In genomic region chr19:19624032-19624570, GRCh38 we compare ENCODE assay signal across 17 cellular contexts. TPM values are rescaled to one million over a fixed set of nuclear protein-coding genes. Genes with fewer than 3 reads are reported as not detected.
DNase-seq lines count a peak whose midpoint lies in the region; ATAC-seq, FAIRE-seq and TF ChIP-seq lines count a peak whose summit lies in the region.
"Had no signal": no experiment of that assay in that cellular context is flagged by ENCODE, and none has a peak within 500 bp of the region (broad histone marks: within the 10 kb centered on the region; RNA-seq: fewer than 3 reads in every experiment).

No MANE protein-coding gene starts in this region.

- POLR2A ChIA-PET in H1 (lab: Charles Lee; ENCODE audit: partially characterized antibody): interaction anchor here (0.7 to 0.9 kb wide), 2 partner anchors 38 to 73 kb away, joined by 3 to 4 read pairs; no protein-coding TSS in a partner anchor

- CTCF ChIA-PET in H1 (lab: Charles Lee; ENCODE audit: partially characterized antibody): interaction anchor here (0.9 to 2.1 kb wide), 3 partner anchors 20 to 70 kb away, joined by 3 to 9 read pairs (median 6); no protein-coding TSS in a partner anchor

- H4K20me1 ChIP-seq in H1 (replicated peaks in 1 of 2; ENCODE audit: control insufficient read depth in 1 of 2, insufficient read depth in 2 of 2, low read length in 2 of 2): peaks cover 3 to 14% of the 10 kb centered on the region in 2 experiments

- no peak overlapping the region for H3K27ac ChIP-seq in CD4-positive, CD25-positive, alpha-beta regulatory T cell (ENCODE audit: insufficient read depth, low read length, poor library complexity, severe bottlenecking)
- H3K27ac ChIP-seq in H1 (ENCODE audit: low read depth, low read length) (no peak overlapping the region), trophoblast cell (ENCODE audit: low read depth, low read length) (no peak overlapping the region)
- H3K27ac ChIP-seq: HL-60 had no signal

- ATAC-seq in CD4-positive, CD25-positive, alpha-beta regulatory T cell (ENCODE audit: low read depth in 2 of 2): no peak
- ATAC-seq: Right ventricle myocardium inferior had no signal

- DNase-seq in CD4-positive, CD25-positive, alpha-beta regulatory T cell: no peak
- DNase-seq in H1 (ENCODE audit: low read depth in 1 of 2, low spot score in 2 of 2) (no peak), trophoblast cell (no peak), glomerular visceral epithelial cell (ENCODE audit: extremely low spot score) (no peak), HAP-1 (ENCODE audit: low spot score in 2 of 2) (no peak)
- DNase-seq in activated CD4-positive, alpha-beta T cell treated with anti-CD3 and anti-CD28 coated beads, Interleukin-2, amount 50 U/mL, for 4 hours: no peak
- DNase-seq: Caco-2, MM.1S, NCI-H1105, NCI-H187, NCI-H446, NCI-H748 treated with DMSO at 0.1 percent for 48 hours, SK-N-SH had no signal

- H3K4me2 ChIP-seq in H1 (ENCODE audit: insufficient read depth in 1 of 2, low read depth in 2 of 2, low read length in 2 of 2): no peak overlapping the region
- no peak overlapping the region for H3K4me2 ChIP-seq in trophoblast cell (ENCODE audit: low read length)
- H3K4me2 ChIP-seq: SK-N-SH had no signal

- no peak overlapping the region for H4K12ac ChIP-seq in trophoblast cell (ENCODE audit: low read depth, low read length)

- no peak for TF ChIP-seq POLR2A in H1 (IDR thresholded peaks at IDR 0.05; ENCODE audit: control extremely low read depth in 1 of 2, low read depth in 2 of 2, low read length in 2 of 2)

- H3K9ac ChIP-seq in H1 (replicated peaks in 1 of 4; ENCODE audit: extremely low read depth in 1 of 4, low read depth in 3 of 4, low read length in 3 of 4) (no peak overlapping the region), trophoblast cell (ENCODE audit: low read length) (no peak overlapping the region)
- H3K9ac ChIP-seq: SK-N-SH had no signal

- no peak overlapping the region for H4K5ac ChIP-seq in H1 (ENCODE audit: insufficient read length, low read depth, low read length)

- H3K4me1 Mint-ChIP-seq in CD4-positive, CD25-positive, alpha-beta regulatory T cell: peaks cover 5 to 57% (median 19%) of the 10 kb centered on the region in 4 donors
- H3K4me1 Mint-ChIP-seq in IgD-negative memory B cell: peaks cover 10 to 20% (median 12%) of the 10 kb centered on the region in 3 donors

- H3K4me1 ChIP-seq in CD4-positive, CD25-positive, alpha-beta regulatory T cell (ENCODE audit: control insufficient read depth, insufficient read depth, low read length, poor library complexity, severe bottlenecking): peaks cover 33% of the 10 kb centered on the region
- H3K4me1 ChIP-seq in H1 (replicated peaks in 1 of 4; ENCODE audit: control insufficient read depth in 3 of 4, insufficient read depth in 4 of 4, low read length in 3 of 4): peaks cover 0 to 11% (median 8%) of the 10 kb centered on the region in 4 experiments; a peak in 5 of 7 replicates
- peaks cover 7 to 16% of the 10 kb centered on the region in 2 experiments for H3K4me1 ChIP-seq in trophoblast cell (ENCODE audit: control insufficient read depth in 1 of 2, insufficient read depth in 2 of 2, low read length in 2 of 2)
- H3K4me1 ChIP-seq in HAP-1: no peaks in the 10 kb centered on the region
- H3K4me1 ChIP-seq: Caco-2 had no signal

- in situ Hi-C loops in HAP-1 (cut with MboI; ENCODE audit: low sequenced_read_pairs): no loop called here

- H3K23me2 ChIP-seq in H1 (ENCODE audit: low read depth, low read length): peaks cover 10% of the 10 kb centered on the region

- TF ChIP-seq CTCF in H1 (IDR thresholded peaks at IDR 0.05; ENCODE audit: control extremely low read depth in 1 of 3, insufficient read depth in 1 of 3, low read depth in 1 of 3, low read length in 3 of 3): no peak

- H2BK20ac ChIP-seq in H1 (ENCODE audit: low read length): no peak overlapping the region

- H3K36me3 Mint-ChIP-seq in CD4-positive, CD25-positive, alpha-beta regulatory T cell: peaks cover 10% of the 10 kb centered on the region
- no peaks in the 10 kb centered on the region for H3K36me3 Mint-ChIP-seq in IgD-negative memory B cell

- no peak overlapping the region for H2AK5ac ChIP-seq in H1 (ENCODE audit: low read depth, low read length)
- H2AK5ac ChIP-seq in trophoblast cell (ENCODE audit: low read length): no peak overlapping the region

- no peak overlapping the region for H3K4me3 ChIP-seq in CD4-positive, CD25-positive, alpha-beta regulatory T cell (ENCODE audit: low read depth, low read length)
- H3K4me3 ChIP-seq in H1 (ENCODE audit: extremely low read depth in 1 of 4, insufficient read depth in 2 of 4, low read depth in 3 of 4, low read length in 4 of 4) (no peak overlapping the region), trophoblast cell (ENCODE audit: low read depth, low read length) (peak overlapping the region; percentile 14), HAP-1 (no peak overlapping the region)

- no peaks in the 10 kb centered on the region for H3K27me3 Mint-ChIP-seq in CD4-positive, CD25-positive, alpha-beta regulatory T cell
- no peaks in the 10 kb centered on the region for H3K27me3 Mint-ChIP-seq in IgD-negative memory B cell

- no peaks in the 10 kb centered on the region for H3K9me3 ChIP-seq in CD4-positive, CD25-positive, alpha-beta regulatory T cell (ENCODE audit: control insufficient read depth in 2 of 2, low read length in 2 of 2)
- H3K9me3 ChIP-seq in H1 (ENCODE audit: insufficient read depth in 2 of 2, low read depth in 1 of 2, low read length in 1 of 2): no peaks in the 10 kb centered on the region
- peaks cover 2% of the 10 kb centered on the region for H3K9me3 ChIP-seq in trophoblast cell (ENCODE audit: insufficient read depth, low read depth, low read length)
- H3K9me3 ChIP-seq in HAP-1: no peaks in the 10 kb centered on the region
- H3K9me3 ChIP-seq: Caco-2, SK-N-SH had no signal

- H3K9me3 Mint-ChIP-seq in CD4-positive, CD25-positive, alpha-beta regulatory T cell: no peaks in the 10 kb centered on the region
- no peaks in the 10 kb centered on the region for H3K9me3 Mint-ChIP-seq in IgD-negative memory B cell

- H3K36me3 ChIP-seq in CD4-positive, CD25-positive, alpha-beta regulatory T cell (ENCODE audit: control insufficient read depth, insufficient read depth, low read length): peaks cover 16% of the 10 kb centered on the region
- H3K36me3 ChIP-seq in H1 (ENCODE audit: control insufficient read depth in 2 of 4, insufficient read depth in 4 of 4, low read length in 3 of 4) (peaks cover 6 to 10% (median 8%) of the 10 kb centered on the region in 4 experiments; a peak in 7 of 8 replicates), trophoblast cell (ENCODE audit: control insufficient read depth in 1 of 2, insufficient read depth in 2 of 2, low read length in 2 of 2) (peaks cover 21 to 29% of the 10 kb centered on the region in 2 experiments), HAP-1 (replicated peaks) (no peaks in the 10 kb centered on the region)

- H2AFZ ChIP-seq in H1 (ENCODE audit: low read length): no peak overlapping the region
- no peak overlapping the region for H2AFZ ChIP-seq in trophoblast cell (ENCODE audit: insufficient read depth, low read length, poor library complexity)

- H3K79me2 ChIP-seq in H1 (ENCODE audit: control insufficient read depth in 1 of 2, insufficient read depth in 2 of 2, low read length in 2 of 2) (peaks cover 0 to 18% of the 10 kb centered on the region in 2 experiments; a peak in 3 of 4 replicates), trophoblast cell (ENCODE audit: control insufficient read depth, insufficient read depth, low read length, poor library complexity) (peaks cover 8% of the 10 kb centered on the region)

- no peak overlapping the region for H3K23ac ChIP-seq in H1 (ENCODE audit: insufficient read length)
- H3K23ac ChIP-seq in trophoblast cell (ENCODE audit: low read length): no peak overlapping the region

- WGBS in H1 (ENCODE audit: extremely low coverage in 1 of 2, insufficient coverage in 1 of 2, insufficient read length in 1 of 2, insufficient replicate concordance in 2 of 2, low coverage in 1 of 2, low lambda C conversion rate in 2 of 2, missing lambda C conversion rate in 1 of 2), 2 experiments: 94% methylated on average over 19 of the region's 19 CpGs; no CpG with 5 or more reads in 1 of the 2 experiments
- WGBS in trophoblast cell (ENCODE audit: extremely low coverage, insufficient coverage, insufficient read length): no CpG with 5 or more reads among the region's 19 CpGs

- no peak for TF ChIP-seq EP300 in H1 (IDR thresholded peaks at IDR 0.05; ENCODE audit: borderline replicate concordance in 1 of 2, low read depth in 2 of 2, low read length in 2 of 2)

- H3K14ac ChIP-seq in H1 (ENCODE audit: insufficient read length) (no peak overlapping the region), trophoblast cell (ENCODE audit: low read length) (no peak overlapping the region)

- H3K18ac ChIP-seq in H1 (ENCODE audit: extremely low read depth, low read length) (no peak overlapping the region), trophoblast cell (ENCODE audit: low read length) (no peak overlapping the region)

- H4K8ac ChIP-seq in H1 (ENCODE audit: extremely low read depth, insufficient read depth, low read length) (peak overlapping the region; percentile 14; the same call in 1 of the 2 replicates), trophoblast cell (ENCODE audit: low read depth, low read length) (no peak overlapping the region)

- no peak overlapping the region for H3K56ac ChIP-seq in H1 (replicated peaks; ENCODE audit: insufficient read length, low read depth, low read length)

- H3K4ac ChIP-seq in H1 (replicated peaks; ENCODE audit: insufficient read length, low read depth, low read length): no peak overlapping the region
- no peak overlapping the region for H3K4ac ChIP-seq in trophoblast cell (ENCODE audit: low read depth, low read length)

- H2BK12ac ChIP-seq in H1 (ENCODE audit: low read depth, low read length): no peak overlapping the region
- no peak overlapping the region for H2BK12ac ChIP-seq in trophoblast cell (ENCODE audit: low read length)

- H4K91ac ChIP-seq in H1 (replicated peaks; ENCODE audit: insufficient read length, low read length) (no peak overlapping the region), trophoblast cell (ENCODE audit: low read depth, low read length) (no peak overlapping the region)

- H3K79me1 ChIP-seq in H1 (ENCODE audit: low read depth, low read length): peaks cover 8% of the 10 kb centered on the region
- peaks cover 16% of the 10 kb centered on the region for H3K79me1 ChIP-seq in trophoblast cell (ENCODE audit: low read length)

- FAIRE-seq in H1 (lab: Jason Lieb, UNC): no peak
- FAIRE-seq: GM19239 had no signal

- H3K27me3 ChIP-seq in CD4-positive, CD25-positive, alpha-beta regulatory T cell (ENCODE audit: control insufficient read depth, insufficient read depth, low read length): no peaks in the 10 kb centered on the region
- no peaks in the 10 kb centered on the region; a peak in 1 of 7 replicates for H3K27me3 ChIP-seq in H1 (replicated peaks in 1 of 4; ENCODE audit: control insufficient read depth in 3 of 4, extremely low read depth in 1 of 4, insufficient read depth in 3 of 4, low read length in 3 of 4)
- H3K27me3 ChIP-seq in trophoblast cell (ENCODE audit: insufficient read depth, low read length): no peaks in the 10 kb centered on the region
- H3K27me3 ChIP-seq in HAP-1 (ENCODE audit: low read depth): no peaks in the 10 kb centered on the region

- no peak overlapping the region for H2BK5ac ChIP-seq in H1 (ENCODE audit: low read depth, low read length)
- H2BK5ac ChIP-seq in trophoblast cell (ENCODE audit: low read depth, low read length, poor library complexity): no peak overlapping the region

- no peak; a peak in 1 of 4 replicates for TF ChIP-seq RAD21 in H1 (IDR thresholded peaks at IDR 0.05 in 1 of 2, conservative IDR thresholded peaks at IDR 0.05 in 1 of 2; ENCODE audit: low read depth in 2 of 2, low read length in 2 of 2)

- H2BK15ac ChIP-seq in H1 (ENCODE audit: low read length): no peak overlapping the region

- H3K27ac Mint-ChIP-seq in CD4-positive, CD25-positive, alpha-beta regulatory T cell: peak overlapping the region in 2 of 3 donors; percentile 7 to 80
- peak overlapping the region; percentile 45 to 78 (median 74) for H3K27ac Mint-ChIP-seq in IgD-negative memory B cell

- H2BK120ac ChIP-seq in H1 (replicated peaks; ENCODE audit: low read depth, low read length): no peak overlapping the region
- no peak overlapping the region for H2BK120ac ChIP-seq in trophoblast cell (ENCODE audit: insufficient read depth, low read length, poor library complexity)

- H3K4me3 Mint-ChIP-seq in CD4-positive, CD25-positive, alpha-beta regulatory T cell: peak overlapping the region in 1 of 4 donors; percentile 74
- H3K4me3 Mint-ChIP-seq in IgD-negative memory B cell: peak overlapping the region in 1 of 4 donors; percentile 44

RNA-seq across cellular contexts. Expression of gene LPAR2, which starts 3.9 kb away (rescaled TPM):
- total RNA-seq in CD4-positive, CD25-positive, alpha-beta regulatory T cell: 120 TPM
- polyA plus RNA-seq in CD4-positive, CD25-positive, alpha-beta regulatory T cell: 10 to 100 TPM; 29.9 to 48.5 (median 40.4) TPM
- polyA plus RNA-seq in IgD-negative memory B cell: 14.3 TPM
- total RNA-seq in H1 (2021; fragmentation: NEBNext Ultra II Directional; extraction: Animal tissue kit (Norgen Biotek cat#: 25700)): 47.1 and 47.6 TPM in 2 replicates
- polyA plus RNA-seq in H1 (2011; rRNA removed): 70.2 and 121 TPM in 2 replicates
- polyA plus RNA-seq in H1 (2011; cell fraction: cytosol; rRNA removed): 54.8 TPM
- 298 TPM for polyA plus RNA-seq in H1 (2011; cell fraction: nucleus; rRNA removed)
- polyA plus RNA-seq in H1 (2012, experiment 1 of 2): 43.0 to 66.6 TPM (median 64.7 TPM) in 4 replicates
- polyA plus RNA-seq in H1 (2012, experiment 2 of 2): 51.1 TPM
- polyA plus RNA-seq in H1 (2013, experiment 1 of 2): 89.2 TPM
- polyA plus RNA-seq in H1 (2013, experiment 2 of 2): 78.1 TPM
- polyA minus RNA-seq in H1 (2011; rRNA and poly(A)+ RNA removed): 14.0 and 21.6 TPM in 2 replicates
- 21.4 TPM for polyA minus RNA-seq in H1 (2011; cell fraction: cytosol; rRNA and poly(A)+ RNA removed)
- polyA minus RNA-seq in H1 (2011; cell fraction: nucleus; rRNA and poly(A)+ RNA removed): 38.2 TPM
- polyA plus RNA-seq in trophoblast cell (2013): 39.2 and 41.2 TPM in 2 replicates

RNA-seq across cellular contexts. Expression of gene PBX4, which starts 5.6 kb away (rescaled TPM):
- total RNA-seq in CD4-positive, CD25-positive, alpha-beta regulatory T cell: 85.3 TPM
- 1 to 10 TPM; 4.1 to 7.2 (median 5.9) TPM for polyA plus RNA-seq in CD4-positive, CD25-positive, alpha-beta regulatory T cell
- polyA plus RNA-seq in IgD-negative memory B cell: 4.1 TPM
- total RNA-seq in H1 (2021; fragmentation: NEBNext Ultra II Directional; extraction: Animal tissue kit (Norgen Biotek cat#: 25700)): 3.3 and 3.4 TPM in 2 replicates
- 3.8 and 8.3 TPM in 2 replicates for polyA plus RNA-seq in H1 (2011; rRNA removed)
- 6.5 TPM for polyA plus RNA-seq in H1 (2011; cell fraction: cytosol; rRNA removed)
- 12.1 TPM for polyA plus RNA-seq in H1 (2011; cell fraction: nucleus; rRNA removed)
- polyA plus RNA-seq in H1 (2012, experiment 1 of 2): 3.9 to 6.8 TPM (median 4.8 TPM) in 4 replicates
- 2.2 TPM for polyA plus RNA-seq in H1 (2012, experiment 2 of 2)
- polyA plus RNA-seq in H1 (2013, experiment 1 of 2): 3.7 TPM
- 4.1 TPM for polyA plus RNA-seq in H1 (2013, experiment 2 of 2)
- 1.7 and 1.8 TPM in 2 replicates for polyA minus RNA-seq in H1 (2011; rRNA and poly(A)+ RNA removed)
- 2.9 TPM for polyA minus RNA-seq in H1 (2011; cell fraction: cytosol; rRNA and poly(A)+ RNA removed)
- polyA minus RNA-seq in H1 (2011; cell fraction: nucleus; rRNA and poly(A)+ RNA removed): 2.6 TPM
- polyA plus RNA-seq in trophoblast cell (2013): 1.4 TPM in 2 replicates
- total RNA-seq: Right ventricle myocardium inferior had no signal

RNA-seq across cellular contexts. Expression of gene GMIP, which starts 19.4 kb away (rescaled TPM):
- 155 TPM for total RNA-seq in CD4-positive, CD25-positive, alpha-beta regulatory T cell
- polyA plus RNA-seq in CD4-positive, CD25-positive, alpha-beta regulatory T cell: 10 to 100 TPM; 42.1 to 51.0 (median 45.7) TPM
- 72.4 TPM for polyA plus RNA-seq in IgD-negative memory B cell
- total RNA-seq in H1 (2021; fragmentation: NEBNext Ultra II Directional; extraction: Animal tissue kit (Norgen Biotek cat#: 25700)): 18.1 and 20.2 TPM in 2 replicates
- 5.7 and 8.9 TPM in 2 replicates for polyA plus RNA-seq in H1 (2011; rRNA removed)
- 6.2 TPM for polyA plus RNA-seq in H1 (2011; cell fraction: cytosol; rRNA removed)
- 28.2 TPM for polyA plus RNA-seq in H1 (2011; cell fraction: nucleus; rRNA removed)
- polyA plus RNA-seq in H1 (2012, experiment 1 of 2): 9.9 to 15.8 TPM (median 14.2 TPM) in 4 replicates
- 16.1 TPM for polyA plus RNA-seq in H1 (2012, experiment 2 of 2)
- 10.4 TPM for polyA plus RNA-seq in H1 (2013, experiment 1 of 2)
- polyA plus RNA-seq in H1 (2013, experiment 2 of 2): 10.5 TPM
- 5.8 and 7.1 TPM in 2 replicates for polyA minus RNA-seq in H1 (2011; rRNA and poly(A)+ RNA removed)
- polyA minus RNA-seq in H1 (2011; cell fraction: cytosol; rRNA and poly(A)+ RNA removed): 7.9 TPM
- polyA minus RNA-seq in H1 (2011; cell fraction: nucleus; rRNA and poly(A)+ RNA removed): 8.6 TPM
- polyA plus RNA-seq in trophoblast cell (2013): 15.7 and 17.3 TPM in 2 replicates

RNA-seq across cellular contexts. Expression of gene ATP13A1, which starts 39.4 kb away (rescaled TPM):
- total RNA-seq in CD4-positive, CD25-positive, alpha-beta regulatory T cell: 114 TPM
- 10 to 100 TPM; 24.1 to 31.9 (median 30.7) TPM for polyA plus RNA-seq in CD4-positive, CD25-positive, alpha-beta regulatory T cell
- 59.0 TPM for polyA plus RNA-seq in IgD-negative memory B cell
- total RNA-seq in H1 (2021; fragmentation: NEBNext Ultra II Directional; extraction: Animal tissue kit (Norgen Biotek cat#: 25700)): 64.2 and 75.7 TPM in 2 replicates
- polyA plus RNA-seq in H1 (2011; rRNA removed): 33.0 and 70.7 TPM in 2 replicates
- 36.9 TPM for polyA plus RNA-seq in H1 (2011; cell fraction: cytosol; rRNA removed)
- 284 TPM for polyA plus RNA-seq in H1 (2011; cell fraction: nucleus; rRNA removed)
- 47.8 to 73.6 TPM (median 62.5 TPM) in 4 replicates for polyA plus RNA-seq in H1 (2012, experiment 1 of 2)
- polyA plus RNA-seq in H1 (2012, experiment 2 of 2): 64.3 TPM
- polyA plus RNA-seq in H1 (2013, experiment 1 of 2): 75.7 TPM
- polyA plus RNA-seq in H1 (2013, experiment 2 of 2): 65.6 TPM
- 68.4 and 83.9 TPM in 2 replicates for polyA minus RNA-seq in H1 (2011; rRNA and poly(A)+ RNA removed)
- 49.1 TPM for polyA minus RNA-seq in H1 (2011; cell fraction: cytosol; rRNA and poly(A)+ RNA removed)
- 93.9 TPM for polyA minus RNA-seq in H1 (2011; cell fraction: nucleus; rRNA and poly(A)+ RNA removed)
- 36.9 and 40.8 TPM in 2 replicates for polyA plus RNA-seq in trophoblast cell (2013)

RNA-seq across cellular contexts. Expression of gene ZNF101, which starts 44.5 kb away (rescaled TPM):
- 84.4 TPM for total RNA-seq in CD4-positive, CD25-positive, alpha-beta regulatory T cell
- polyA plus RNA-seq in CD4-positive, CD25-positive, alpha-beta regulatory T cell: 100 to 1,000 TPM; 123 to 168 (median 142) TPM
- polyA plus RNA-seq in IgD-negative memory B cell: 32.2 TPM
- total RNA-seq in H1 (2021; fragmentation: NEBNext Ultra II Directional; extraction: Animal tissue kit (Norgen Biotek cat#: 25700)): 46.2 and 50.9 TPM in 2 replicates
- 11.0 and 13.0 TPM in 2 replicates for polyA plus RNA-seq in H1 (2011; rRNA removed)
- 17.1 TPM for polyA plus RNA-seq in H1 (2011; cell fraction: cytosol; rRNA removed)
- polyA plus RNA-seq in H1 (2011; cell fraction: nucleus; rRNA removed): 12.2 TPM
- polyA plus RNA-seq in H1 (2012, experiment 1 of 2): 14.2 to 31.6 TPM (median 16.6 TPM) in 4 replicates
- polyA plus RNA-seq in H1 (2012, experiment 2 of 2): 10.5 TPM
- polyA plus RNA-seq in H1 (2013, experiment 1 of 2): 44.3 TPM
- polyA plus RNA-seq in H1 (2013, experiment 2 of 2): 38.9 TPM
- polyA minus RNA-seq in H1 (2011; rRNA and poly(A)+ RNA removed): 28.9 and 34.1 TPM in 2 replicates
- 14.8 TPM for polyA minus RNA-seq in H1 (2011; cell fraction: cytosol; rRNA and poly(A)+ RNA removed)
- 28.8 TPM for polyA minus RNA-seq in H1 (2011; cell fraction: nucleus; rRNA and poly(A)+ RNA removed)
- polyA plus RNA-seq in trophoblast cell (2013): 10.6 and 11.9 TPM in 2 replicates
